Comparison of ENCODE assay signal across 25 cellular contexts in genomic region chr4:10183462-10183861, GRCh38.
A peak's percentile ranks its signal among the peaks of the same experiment; 100 is the strongest.
DNase-seq lines count a peak whose midpoint lies in the region; ATAC-seq, FAIRE-seq and TF ChIP-seq lines count a peak whose summit lies in the region.
"Had no signal": no experiment of that assay in that cellular context is flagged by ENCODE, and none has a peak within 500 bp of the region (broad histone marks: within the 10 kb centered on the region; RNA-seq: fewer than 3 reads in every experiment).

No MANE protein-coding gene starts in this region.

- DNase-seq in NK-92 treated with Interleukin-12 subunit alpha and Interleukin-12 subunit beta, amount 100 ng/mL, for 24 hours (lab: John Stamatoyannopoulos, UW) = peak; percentile 26
- no peak for DNase-seq in NK-92 (lab: John Stamatoyannopoulos, UW; ENCODE audit: unreplicated experiment)
- peak; percentile 20 for DNase-seq in RCC 7860 (ENCODE audit: low spot score)
- no peak for DNase-seq in left colon
- no peak for DNase-seq in erythroblast (lab: John Stamatoyannopoulos, UW)
- DNase-seq in D341Med (ENCODE audit: low spot score) = no peak
- DNase-seq: 8988T, amygdala, foreskin keratinocyte, hypothalamus, kidney, mammary epithelial cell, NCI-H146, NCI-H774, Peyer's patch, sigmoid colon, upper lobe of right lung had no signal

- H4K20me1 ChIP-seq in BLaER1 treated with 17β-estradiol and CSF1 and Interleukin-3, amounts not matched to agents 10 nM and 100 nM = no peaks in the 10 kb centered on the region
- H4K20me1 ChIP-seq: BLaER1 had no signal

- H3K27me3 ChIP-seq in BLaER1 treated with 17β-estradiol and CSF1 and Interleukin-3, amounts not matched to agents 10 nM and 100 nM = no peaks in the 10 kb centered on the region
- H3K27me3 ChIP-seq: BLaER1, cardiac muscle cell, foreskin keratinocyte, Peyer's patch, sigmoid colon, upper lobe of right lung had no signal

- no peak overlapping the region for H3K4me3 ChIP-seq in BLaER1 treated with 17β-estradiol and CSF1 and Interleukin-3, amounts not matched to agents 10 nM and 100 nM
- H3K4me3 ChIP-seq: BLaER1, cardiac muscle cell, Peyer's patch, sigmoid colon, SK-N-MC, upper lobe of right lung had no signal

- FAIRE-seq in RCC 7860 (lab: Jason Lieb, UNC) = no peak
- FAIRE-seq: GM19239, H1, kidney had no signal

- peak overlapping the region in 6 of 11 experiments; percentile 6 to 87 (median 81); a peak in 9 of 22 replicates for H3K27ac ChIP-seq in BLaER1 treated with 17β-estradiol and CSF1 and Interleukin-3, amounts not matched to agents 10 nM and 100 nM
- H3K27ac ChIP-seq: BLaER1, epithelial cell of prostate, foreskin keratinocyte, Peyer's patch, sigmoid colon, SK-N-MC, upper lobe of right lung had no signal

- H3K9me3 ChIP-seq in BLaER1 treated with 17β-estradiol and CSF1 and Interleukin-3, amounts not matched to agents 10 nM and 100 nM (replicated peaks in 1 of 11) = peaks cover 0 to 11% (median 0%) of the 10 kb centered on the region in 11 experiments; a peak in 1 of 22 replicates
- H3K9me3 ChIP-seq: BLaER1, Peyer's patch, sigmoid colon, upper lobe of right lung had no signal

- H3K4me2 ChIP-seq in BLaER1 treated with 17β-estradiol and CSF1 and Interleukin-3, amounts not matched to agents 10 nM and 100 nM = peak overlapping the region in 7 of 11 experiments; percentile 27 to 88 (median 80); a peak in 12 of 22 replicates
- H3K4me2 ChIP-seq: BLaER1 had no signal

- no peaks in the 10 kb centered on the region for H3K36me3 ChIP-seq in BLaER1 treated with 17β-estradiol and CSF1 and Interleukin-3, amounts not matched to agents 10 nM and 100 nM
- H3K36me3 ChIP-seq: BLaER1, cardiac muscle cell, Peyer's patch, sigmoid colon, upper lobe of right lung had no signal

- no peak overlapping the region for H3K9ac ChIP-seq in BLaER1 treated with 17β-estradiol and CSF1 and Interleukin-3, amounts not matched to agents 10 nM and 100 nM
- H3K9ac ChIP-seq: BLaER1 had no signal

- intact Hi-C loops in left colon (cut with DNase I, micrococcal nuclease) = no loop called here

- no peak for TF ChIP-seq POLR2A in erythroblast (IDR thresholded peaks at IDR 0.05; ENCODE audit: low read length)

- ATAC-seq in left colon = peak; percentile 36
- no peak for ATAC-seq in GM18502 (IDR thresholded peaks at IDR 0.05; ENCODE audit: poor library complexity, unreplicated experiment)
- ATAC-seq: foreskin keratinocyte, upper lobe of right lung had no signal

- H3K4me1 ChIP-seq in BLaER1 treated with 17β-estradiol and CSF1 and Interleukin-3, amounts not matched to agents 10 nM and 100 nM = peaks cover 12 to 58% (median 42%) of the 10 kb centered on the region in 10 experiments
- H3K4me1 ChIP-seq: Peyer's patch, sigmoid colon, upper lobe of right lung had no signal

Comparison
In these comparisons a context has a peak if more than half of its experiments do, and no peak if none do; other contexts are left out.
1. DNase-seq: peak in NK-92 treated with Interleukin-12 subunit alpha and Interleukin-12 subunit beta, amount 100 ng/mL, for 24 hours (single experiment) and RCC 7860 (single experiment); none in NK-92 (single experiment), left colon (0 of 2), erythroblast (0 of 2) and D341Med (single experiment).